16 cellular contexts compared by ENCODE assay signal in the genomic region with DNA sequence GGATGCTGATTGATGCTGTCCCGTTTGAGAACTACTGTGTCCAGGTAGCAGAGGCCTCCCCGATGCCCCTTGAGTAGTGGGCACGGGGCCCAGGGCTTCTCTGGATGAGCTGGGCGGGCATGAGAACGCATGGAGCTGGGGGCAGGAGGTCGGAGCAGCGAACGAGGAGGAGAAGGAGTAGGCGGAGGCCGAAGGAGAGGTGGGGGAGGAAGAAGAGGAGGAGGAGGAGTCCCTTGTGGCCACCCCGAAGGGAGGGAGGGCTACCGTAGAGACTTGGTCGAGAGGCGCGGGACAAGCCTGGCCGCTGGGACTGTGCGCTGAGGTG.
A peak's percentile ranks its signal among the peaks of the same experiment; 100 is the strongest.
DNase-seq lines count a peak whose midpoint lies in the region; ATAC-seq and TF ChIP-seq lines count a peak whose summit lies in the region.
"Had no signal": no experiment of that assay in that cellular context is flagged by ENCODE, and none has a peak within 500 bp of the region (broad histone marks: within the 10 kb centered on the region; RNA-seq: fewer than 3 reads in every experiment).

No MANE protein-coding gene starts in this region.

- no peak overlapping the region for H3K27ac Mint-ChIP-seq in activated T-cell treated with anti-CD3 and anti-CD28 coated beads, Interleukin-2, amount 50 U/mL, for 24 hours
- H3K27ac Mint-ChIP-seq in activated T-helper 17 cell treated with anti-CD3 and anti-CD28 coated beads, Interleukin-2, amount 50 U/mL, for 72 hours, result no peak overlapping the region
- peak overlapping the region; percentile 58 for H3K27ac Mint-ChIP-seq in stimulated activated memory B cell treated with anti-CD40 and anti-IgM and Interleukin-4, amounts not matched to agents 10 μg/mL and 1 μg/mL and 100 μg/mL, for 72 hours
- H3K27ac Mint-ChIP-seq: HFFc6, natural killer cell had no signal

- no peaks in the 10 kb centered on the region for H3K36me3 Mint-ChIP-seq in activated T-cell treated with anti-CD3 and anti-CD28 coated beads, Interleukin-2, amount 50 U/mL, for 24 hours (ENCODE audit: low read depth)
- H3K36me3 Mint-ChIP-seq in activated T-helper 17 cell treated with anti-CD3 and anti-CD28 coated beads, Interleukin-2, amount 50 U/mL, for 72 hours (ENCODE audit: low read depth), result no peaks in the 10 kb centered on the region
- peaks cover 5% of the 10 kb centered on the region for H3K36me3 Mint-ChIP-seq in stimulated activated memory B cell treated with anti-CD40 and anti-IgM and Interleukin-4, amounts not matched to agents 10 μg/mL and 1 μg/mL and 100 μg/mL, for 72 hours

- no peak for DNase-seq in activated T-cell treated with anti-CD3 and anti-CD28 coated beads, Interleukin-2, amount 50 U/mL, for 24 hours
- DNase-seq in activated T-cell treated with anti-CD3 and anti-CD28 coated beads for 4 hours, result no peak
- DNase-seq in SW 1271 (lab: John Stamatoyannopoulos, UW), result no peak
- no peak for DNase-seq in UCSD-AML1 (lab: John Stamatoyannopoulos, UW; ENCODE audit: unreplicated experiment)
- no peak for DNase-seq in RWPE1 (ENCODE audit: low spot score)
- DNase-seq: DND-41, HFFc6, KG1, kidney glomerular epithelial cell, natural killer cell, NCI-H82 had no signal

- POLR2A ChIA-PET in RWPE1 (lab: Yijun Ruan, JAX; ENCODE audit: low non-redundant PET), result no interaction called here

- H3K27ac ChIP-seq in iPS-18a (ENCODE audit: low read length) (no peak overlapping the region), RWPE1 (no peak overlapping the region)
- H3K27ac ChIP-seq: upper lobe of left lung had no signal

- TF ChIP-seq CTCF in RWPE1 (conservative IDR thresholded peaks at IDR 0.05; ENCODE audit: low read depth), result no peak

- H3K9me3 ChIP-seq in iPS-18a (ENCODE audit: control insufficient read depth, low read depth, low read length), result no peaks in the 10 kb centered on the region
- H3K9me3 ChIP-seq: upper lobe of left lung had no signal

- peaks cover 65% of the 10 kb centered on the region for H3K27me3 Mint-ChIP-seq in activated T-cell treated with anti-CD3 and anti-CD28 coated beads, Interleukin-2, amount 50 U/mL, for 24 hours
- H3K27me3 Mint-ChIP-seq in activated T-helper 17 cell treated with anti-CD3 and anti-CD28 coated beads, Interleukin-2, amount 50 U/mL, for 72 hours, result peaks cover 64% of the 10 kb centered on the region
- H3K27me3 Mint-ChIP-seq in stimulated activated memory B cell treated with anti-CD40 and anti-IgM and Interleukin-4, amounts not matched to agents 10 μg/mL and 1 μg/mL and 100 μg/mL, for 72 hours, result peaks cover 61% of the 10 kb centered on the region

- no peaks in the 10 kb centered on the region for H3K4me1 ChIP-seq in iPS-18a (ENCODE audit: control insufficient read depth, low read depth, low read length)

- peaks cover 13% of the 10 kb centered on the region for H3K4me1 Mint-ChIP-seq in activated T-cell treated with anti-CD3 and anti-CD28 coated beads, Interleukin-2, amount 50 U/mL, for 24 hours (ENCODE audit: low read depth)
- peaks cover 4% of the 10 kb centered on the region for H3K4me1 Mint-ChIP-seq in activated T-helper 17 cell treated with anti-CD3 and anti-CD28 coated beads, Interleukin-2, amount 50 U/mL, for 72 hours
- peaks cover 31% of the 10 kb centered on the region for H3K4me1 Mint-ChIP-seq in stimulated activated memory B cell treated with anti-CD40 and anti-IgM and Interleukin-4, amounts not matched to agents 10 μg/mL and 1 μg/mL and 100 μg/mL, for 72 hours

- H3K36me3 ChIP-seq in iPS-18a (ENCODE audit: control insufficient read depth, low read depth, low read length), result no peaks in the 10 kb centered on the region
- H3K36me3 ChIP-seq: upper lobe of left lung had no signal

- CTCF ChIA-PET in RWPE1 (lab: Yijun Ruan, JAX), result no interaction called here

- peaks cover 49% of the 10 kb centered on the region for H3K27me3 ChIP-seq in iPS-18a (ENCODE audit: control insufficient read depth, insufficient read depth, low read length)

- no peak for ATAC-seq in activated T-helper 17 cell treated with anti-CD3 and anti-CD28 coated beads, Interleukin-2, amount 50 U/mL, for 72 hours (replicated peaks)
- ATAC-seq in stimulated activated memory B cell treated with anti-CD40 and anti-IgM and Interleukin-4, amounts not matched to agents 10 μg/mL and 1 μg/mL and 100 μg/mL, for 72 hours, result peak; percentile 18
- ATAC-seq: activated CD4-positive, CD25-positive, alpha-beta regulatory T cell treated with anti-CD3 and anti-CD28 coated beads, Interleukin-2, amount 50 U/mL, for 24 hours; natural killer cell had no signal

- H3K4me3 Mint-ChIP-seq in activated T-cell treated with anti-CD3 and anti-CD28 coated beads, Interleukin-2, amount 50 U/mL, for 24 hours, result peak overlapping the region; percentile 6
- peak overlapping the region; percentile 19 for H3K4me3 Mint-ChIP-seq in activated T-helper 17 cell treated with anti-CD3 and anti-CD28 coated beads, Interleukin-2, amount 50 U/mL, for 72 hours
- H3K4me3 Mint-ChIP-seq in stimulated activated memory B cell treated with anti-CD40 and anti-IgM and Interleukin-4, amounts not matched to agents 10 μg/mL and 1 μg/mL and 100 μg/mL, for 72 hours, result peak overlapping the region; percentile 79
- H3K4me3 Mint-ChIP-seq: HFFc6, natural killer cell had no signal

- H3K9ac ChIP-seq in iPS-18a (ENCODE audit: low read length), result no peak overlapping the region

- no peaks in the 10 kb centered on the region for H3K9me3 Mint-ChIP-seq in activated T-cell treated with anti-CD3 and anti-CD28 coated beads, Interleukin-2, amount 50 U/mL, for 24 hours
- no peaks in the 10 kb centered on the region for H3K9me3 Mint-ChIP-seq in activated T-helper 17 cell treated with anti-CD3 and anti-CD28 coated beads, Interleukin-2, amount 50 U/mL, for 72 hours
- no peaks in the 10 kb centered on the region for H3K9me3 Mint-ChIP-seq in stimulated activated memory B cell treated with anti-CD40 and anti-IgM and Interleukin-4, amounts not matched to agents 10 μg/mL and 1 μg/mL and 100 μg/mL, for 72 hours
- H3K9me3 Mint-ChIP-seq: natural killer cell had no signal

- H3K4me3 ChIP-seq in iPS-18a (ENCODE audit: low read length), result peak overlapping the region; percentile 72
- H3K4me3 ChIP-seq: upper lobe of left lung had no signal

Comparison
In these comparisons a context has a peak if more than half of its experiments do, and no peak if none do; other contexts are left out.
1. H3K4me3 Mint-ChIP-seq: peak in every context shown above with its lines; median percentile 79 in stimulated activated memory B cell treated with anti-CD40 and anti-IgM and Interleukin-4, amounts not matched to agents 10 μg/mL and 1 μg/mL and 100 μg/mL, for 72 hours; 19 in activated T-helper 17 cell treated with anti-CD3 and anti-CD28 coated beads, Interleukin-2, amount 50 U/mL, for 72 hours; 6 in activated T-cell treated with anti-CD3 and anti-CD28 coated beads, Interleukin-2, amount 50 U/mL, for 24 hours.